22 cellular contexts compared by ENCODE assay signal in the genomic region with DNA sequence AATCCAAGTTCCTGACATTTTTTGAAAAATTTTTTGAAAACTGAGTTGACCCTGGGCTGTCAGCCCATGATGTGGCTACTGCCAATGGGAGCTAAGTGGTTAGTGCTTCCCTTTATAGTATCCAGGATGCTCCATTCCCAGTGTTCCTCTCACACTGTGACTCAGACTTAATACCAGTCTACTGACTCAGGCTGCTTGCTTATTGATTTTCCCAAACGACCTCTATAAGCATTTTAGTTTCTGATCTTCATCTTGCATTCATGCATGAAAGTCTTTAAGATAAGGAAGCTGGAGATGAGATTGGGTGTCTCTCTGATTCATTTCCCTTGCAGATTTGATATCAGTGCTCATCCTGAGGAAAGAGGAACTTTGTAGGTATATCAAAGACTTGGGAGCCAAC.
DNase-seq lines count a peak whose midpoint lies in the region; ATAC-seq, FAIRE-seq and TF ChIP-seq lines count a peak whose summit lies in the region.
"Had no signal": no experiment of that assay in that cellular context is flagged by ENCODE, and none has a peak within 500 bp of the region (broad histone marks: within the 10 kb centered on the region; RNA-seq: fewer than 3 reads in every experiment).

No MANE protein-coding gene starts in this region.

- peak overlapping the region; percentile 91 for H2AFZ ChIP-seq in HCT116 (ENCODE audit: low read depth, low read length, poor library complexity, severe bottlenecking)
- no peak overlapping the region for H2AFZ ChIP-seq in fibroblast of lung (ENCODE audit: low read length)
- H2AFZ ChIP-seq: parathyroid adenoma had no signal

- intact Hi-C loops in HCT116 (cut with micrococcal nuclease) = no loop called here
- intact Hi-C loops in heart left ventricle (cut with DNase I) = no loop called here

- H3K27ac ChIP-seq in HCT116 (ENCODE audit: low read depth, low read length) (peak overlapping the region; percentile 28; the same call in 1 of the 2 replicates), fibroblast of lung (ENCODE audit: insufficient read depth, low read length) (no peak overlapping the region), heart left ventricle (no peak overlapping the region)
- H3K27ac ChIP-seq: epithelial cell of prostate, gastroesophageal sphincter, parathyroid adenoma had no signal

- ATAC-seq in HCT116 (peak; percentile 96), heart left ventricle (no peak), HG02981 (IDR thresholded peaks at IDR 0.05; ENCODE audit: unreplicated experiment) (no peak)
- ATAC-seq: activated CD8-positive, alpha-beta memory T cell treated with anti-CD3 and anti-CD28 coated beads, Interleukin-2, amount 10 ng/mL, durations not matched to agents 7 days and 5 days; gastroesophageal sphincter; natural killer cell; stimulated activated naive B cell treated with anti-CD40 and anti-IgM and Interleukin-4, amounts not matched to agents 10 μg/mL and 1 μg/mL and 100 μg/mL, for 72 hours had no signal

- no peak for TF ChIP-seq RAD21 in HCT116 (IDR thresholded peaks at IDR 0.05; ENCODE audit: low read depth)

- TF ChIP-seq POLR2A in HCT116 (IDR thresholded peaks at IDR 0.05; ENCODE audit: borderline replicate concordance, extremely low read depth, insufficient read depth, insufficient read length) (no peak), heart left ventricle (IDR thresholded peaks at IDR 0.05) (no peak)

- H3K9ac ChIP-seq in HCT116 (ENCODE audit: low read length) = no peak overlapping the region
- no peak overlapping the region for H3K9ac ChIP-seq in fibroblast of lung (ENCODE audit: insufficient read depth, low read length)
- H3K9ac ChIP-seq: parathyroid adenoma had no signal

- no peaks in the 10 kb centered on the region for H3K9me2 ChIP-seq in HCT116 (ENCODE audit: insufficient read depth)

- no peaks in the 10 kb centered on the region for H3K79me2 ChIP-seq in HCT116 (ENCODE audit: insufficient read depth, low read length)
- no peaks in the 10 kb centered on the region for H3K79me2 ChIP-seq in fibroblast of lung (ENCODE audit: control insufficient read depth, insufficient read depth, low read length)
- H3K79me2 ChIP-seq: parathyroid adenoma had no signal

- DNase-seq in HCT116 (ENCODE audit: low read depth, low spot score) (peak; percentile 62), RCC 7860 (ENCODE audit: low spot score) (peak; percentile 65), fibroblast of lung (ENCODE audit: low read depth in 2 of 2) (peak; percentile 2 to 55), skeletal muscle cell (ENCODE audit: low read depth) (peak; percentile 27), heart left ventricle (no peak), HuH-7 (ENCODE audit: low spot score) (no peak)
- DNase-seq: activated CD4-positive, alpha-beta T cell treated with anti-CD3 and anti-CD28 coated beads, Interleukin-2, amount 10 ng/mL, durations not matched to agents 24 days and 14 days; activated CD8-positive, alpha-beta memory T cell treated with anti-CD3 and anti-CD28 coated beads, Interleukin-2, amount 10 ng/mL, durations not matched to agents 7 days and 5 days; HCEC 1CT; MM.1S; natural killer cell; NCI-H1436 treated with DMSO at 0.1 percent for 48 hours; NCI-H2171; NCI-H526 treated with DMSO at 0.1 percent for 48 hours; SHP77; stimulated activated CD4-positive, alpha-beta T cell treated with anti-CD3 and anti-CD28 coated beads, Interleukin-1b, Interleukin-23, amount 100 ng/mL, for 48 hours; stimulated activated naive B cell treated with anti-CD40 and anti-IgM and Interleukin-4, amounts not matched to agents 10 μg/mL and 1 μg/mL and 100 μg/mL, for 72 hours; T-helper 1 cell had no signal

- H4K20me1 ChIP-seq in HCT116 (ENCODE audit: insufficient read depth) (no peaks in the 10 kb centered on the region), fibroblast of lung (ENCODE audit: control insufficient read depth, extremely low read depth, insufficient read depth, low read length) (no peaks in the 10 kb centered on the region)

- H3K9me3 ChIP-seq in HCT116 (ENCODE audit: control insufficient read depth in 1 of 2, insufficient read depth in 1 of 2, low read depth in 1 of 2, low read length in 2 of 2) = no peaks in the 10 kb centered on the region
- no peaks in the 10 kb centered on the region for H3K9me3 ChIP-seq in fibroblast of lung (ENCODE audit: control insufficient read depth, insufficient read depth, low read depth, low read length)
- H3K9me3 ChIP-seq in heart left ventricle = peaks cover 0 to 16% (median under 1%) of the 10 kb centered on the region in 12 donors

- TF ChIP-seq CTCF in HCT116 (IDR thresholded peaks at IDR 0.05 in 2 of 3, conservative IDR thresholded peaks at IDR 0.05 in 1 of 3; ENCODE audit: borderline replicate concordance in 1 of 3, insufficient read depth in 1 of 3, low read depth in 2 of 3, low read length in 2 of 3) (no peak), fibroblast of lung (conservative IDR thresholded peaks at IDR 0.05 in 1 of 2, IDR thresholded peaks at IDR 0.05 in 1 of 2; ENCODE audit: low read depth in 1 of 2, low read length in 2 of 2) (no peak), heart left ventricle (IDR thresholded peaks at IDR 0.05) (no peak)

- CTCF ChIA-PET in HCT116 (lab: Charles Lee) = no interaction called here

- RAD21 ChIA-PET in HCT116 (lab: Charles Lee; ENCODE audit: low non-redundant PET in 1 of 2, low total read pairs in 2 of 2, uncharacterized antibody in 2 of 2, unreplicated experiment in 2 of 2) = interaction anchor here in 1 of 2 experiments (0.6 kb wide), 1 partner anchor 1625 kb away, joined by 3 read pairs; a partner anchor contains a TSS

- H3K4me3 ChIP-seq in HCT116 (replicated peaks in 1 of 2; ENCODE audit: low read depth in 1 of 2, low read length in 2 of 2) (peak overlapping the region in 1 of 2 experiments; percentile 18; a peak in 2 of 4 replicates), fibroblast of lung (replicated peaks in 1 of 4; ENCODE audit: control extremely low read depth in 1 of 4, insufficient read depth in 1 of 4, low read depth in 3 of 4, low read length in 4 of 4) (no peak overlapping the region), skeletal muscle cell (ENCODE audit: low read depth, low read length) (no peak overlapping the region), heart left ventricle (no peak overlapping the region)
- H3K4me3 ChIP-seq: gastroesophageal sphincter had no signal

- H3K27me3 ChIP-seq in HCT116 (ENCODE audit: insufficient read depth, low read length) (no peaks in the 10 kb centered on the region), fibroblast of lung (ENCODE audit: control insufficient read depth, insufficient read depth, low read length) (no peaks in the 10 kb centered on the region), heart left ventricle (no peaks in the 10 kb centered on the region)
- H3K27me3 ChIP-seq: gastroesophageal sphincter had no signal

- BruUV-seq in HCT116 (replicated peaks; lab: Mats Ljungman, UMichigan) = no TSS peak

- FAIRE-seq in RCC 7860 (lab: Jason Lieb, UNC) = no peak

- WGBS in heart left ventricle, 4 donors = 44 to 73% (median 63%) methylated on average over 1 of the region's 1 CpG

- POLR2A ChIA-PET in HCT116 (lab: Charles Lee) = no interaction called here

- H3K4me1 ChIP-seq in HCT116 (ENCODE audit: control insufficient read depth in 1 of 2, insufficient read depth in 2 of 2, low read length in 2 of 2) (peaks cover 12 to 22% of the 10 kb centered on the region in 2 experiments; a peak in 3 of 4 replicates), fibroblast of lung (ENCODE audit: control insufficient read depth, extremely low read depth, insufficient read depth, low read length) (no peaks in the 10 kb centered on the region), heart left ventricle (no peaks in the 10 kb centered on the region)
- H3K4me1 ChIP-seq: gastroesophageal sphincter, parathyroid adenoma had no signal

- peak overlapping the region; percentile 67 for H3K4me2 ChIP-seq in HCT116 (ENCODE audit: low read length)
- H3K4me2 ChIP-seq in fibroblast of lung (ENCODE audit: extremely low read depth, insufficient read depth, low read length) = no peak overlapping the region

- H3K36me3 ChIP-seq in HCT116 (ENCODE audit: control insufficient read depth in 1 of 2, insufficient read depth in 2 of 2, low read length in 2 of 2) = no peaks in the 10 kb centered on the region
- no peaks in the 10 kb centered on the region for H3K36me3 ChIP-seq in fibroblast of lung (ENCODE audit: control insufficient read depth, insufficient read depth, low read length)
- no peaks in the 10 kb centered on the region for H3K36me3 ChIP-seq in heart left ventricle
- H3K36me3 ChIP-seq: gastroesophageal sphincter had no signal

TF ChIP-seq in HCT116, 20 proteins besides CTCF, POLR2A, EP300 and RAD21 (continues in another document):
- TF ChIP-seq SP1 (IDR thresholded peaks at IDR 0.05; ENCODE audit: low read depth) (peak; percentile 57), ZNF274 (IDR thresholded peaks at IDR 0.05; ENCODE audit: low read depth, low read length) (no peak), TCF7L2 (IDR thresholded peaks at IDR 0.05; ENCODE audit: borderline replicate concordance, extremely low read depth, insufficient read depth, insufficient read length) (peak; percentile 57), FOSL1 (IDR thresholded peaks at IDR 0.05; ENCODE audit: low read depth) (peak; percentile 87), SIN3A (IDR thresholded peaks at IDR 0.05; ENCODE audit: low read depth) (no peak), CEBPB (IDR thresholded peaks at IDR 0.05; ENCODE audit: low read depth) (no peak), EGR1 (IDR thresholded peaks at IDR 0.05; ENCODE audit: low read depth) (no peak), JUND (IDR thresholded peaks at IDR 0.05) (peak; percentile 79), ELF1 (IDR thresholded peaks at IDR 0.05; ENCODE audit: borderline replicate concordance, low read depth) (no peak), SRF (IDR thresholded peaks at IDR 0.05; ENCODE audit: low read depth) (no peak), CBX3 (IDR thresholded peaks at IDR 0.05; ENCODE audit: low read depth) (peak; percentile 66), ZFX (IDR thresholded peaks at IDR 0.05) (no peak)
- TF ChIP-seq, protein P1, sequence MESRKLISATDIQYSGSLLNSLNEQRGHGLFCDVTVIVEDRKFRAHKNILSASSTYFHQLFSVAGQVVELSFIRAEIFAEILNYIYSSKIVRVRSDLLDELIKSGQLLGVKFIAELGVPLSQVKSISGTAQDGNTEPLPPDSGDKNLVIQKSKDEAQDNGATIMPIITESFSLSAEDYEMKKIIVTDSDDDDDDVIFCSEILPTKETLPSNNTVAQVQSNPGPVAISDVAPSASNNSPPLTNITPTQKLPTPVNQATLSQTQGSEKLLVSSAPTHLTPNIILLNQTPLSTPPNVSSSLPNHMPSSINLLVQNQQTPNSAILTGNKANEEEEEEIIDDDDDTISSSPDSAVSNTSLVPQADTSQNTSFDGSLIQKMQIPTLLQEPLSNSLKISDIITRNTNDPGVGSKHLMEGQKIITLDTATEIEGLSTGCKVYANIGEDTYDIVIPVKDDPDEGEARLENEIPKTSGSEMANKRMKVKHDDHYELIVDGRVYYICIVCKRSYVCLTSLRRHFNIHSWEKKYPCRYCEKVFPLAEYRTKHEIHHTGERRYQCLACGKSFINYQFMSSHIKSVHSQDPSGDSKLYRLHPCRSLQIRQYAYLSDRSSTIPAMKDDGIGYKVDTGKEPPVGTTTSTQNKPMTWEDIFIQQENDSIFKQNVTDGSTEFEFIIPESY (IDR thresholded peaks at IDR 0.05; ENCODE audit: extremely low read depth, insufficient replicate concordance, low read length) = no peak

Comparison
In these comparisons a context has a peak if more than half of its experiments do, and no peak if none do; other contexts are left out.
1. DNase-seq: peak in HCT116 (single experiment), RCC 7860 (single experiment), fibroblast of lung (2 of 2) and skeletal muscle cell (single experiment); none in heart left ventricle (0 of 5) and HuH-7 (single experiment).